ENCODE assay signal across 1 cellular context in genomic region chrX:50204364-50204899, GRCh38.
TF ChIP-seq lines count a peak whose summit lies in the region.

TSS of gene CCNB3 (plus strand) at chrX:50204765. CDS start at chrX:50285164, 80,399 bp downstream.

TF ChIP-seq in HepG2, 621 proteins besides CTCF, POLR2A, EP300 and RAD21 (continued from another document):
- no peak for TF ChIP-seq USF2 (IDR thresholded peaks at IDR 0.05; ENCODE audit: low read depth, low read length)
- TF ChIP-seq USF2 (CRISPR knock-in tag; IDR thresholded peaks at IDR 0.05; ENCODE audit: borderline replicate concordance), result peak; percentile 42; the same call in 1 of the 2 replicates
- TF ChIP-seq SMC3 (IDR thresholded peaks at IDR 0.05; ENCODE audit: low read length), result peak; percentile 93
- TF ChIP-seq STAG1 (CRISPR knock-in tag; IDR thresholded peaks at IDR 0.05), result peak; percentile 70
- no peak for TF ChIP-seq MLXIP (CRISPR knock-in tag; IDR thresholded peaks at IDR 0.05; ENCODE audit: borderline replicate concordance)
